ENCODE assay signal across 25 cellular contexts in the genomic region with DNA sequence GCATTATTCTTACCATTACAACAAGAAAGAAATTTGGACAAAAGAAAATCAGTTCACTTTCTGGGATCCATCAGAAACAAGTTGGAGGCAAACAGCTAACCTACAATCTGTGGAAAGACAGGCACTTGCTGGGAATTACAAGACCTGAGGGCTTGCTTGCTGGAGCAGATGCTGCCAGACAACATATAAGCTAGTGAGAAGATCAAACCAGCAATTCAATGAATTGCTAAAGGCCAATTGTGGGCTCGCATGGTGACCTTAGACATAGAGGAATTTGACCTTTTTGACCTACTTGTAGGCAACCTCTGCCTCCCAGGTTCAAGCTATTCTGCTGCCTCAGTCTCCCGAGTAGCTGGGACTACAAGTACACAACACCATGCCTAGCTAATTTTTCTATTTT.
"Had no signal": no experiment of that assay in that cellular context is flagged by ENCODE, and none has a peak within 500 bp of the region (broad histone marks: within the 10 kb centered on the region; RNA-seq: fewer than 3 reads in every experiment).

No MANE protein-coding gene starts in this region.

- H3K4me3 Mint-ChIP-seq: dendritic cell treated with granulocyte-macrophage colony-stimulating factor and Interleukin-4, amounts not matched to agents 40 ng/mL and 50 ng/mL, for 4 days; effector memory CD8-positive, alpha-beta T cell; endodermal cell had no signal

- H3K4me1 ChIP-seq: colonic mucosa, esophagus muscularis mucosa, esophagus squamous epithelium, foreskin keratinocyte, gastrocnemius medialis, gastroesophageal sphincter, heart left ventricle, heart right ventricle had no signal

- H3K9me3 ChIP-seq: colonic mucosa, gastrocnemius medialis had no signal

- H3K36me3 ChIP-seq: colonic mucosa, esophagus muscularis mucosa, esophagus squamous epithelium, gastrocnemius medialis, gastroesophageal sphincter, heart left ventricle, heart right ventricle had no signal

- DNase-seq: colonic mucosa; cortex of kidney; dermis blood vessel endothelial cell; dorsolateral prefrontal cortex; effector CD4-positive, alpha-beta T cell; effector CD8-positive, alpha-beta T cell; effector memory CD4-positive, alpha-beta T cell; effector memory CD8-positive, alpha-beta T cell; endodermal cell; erythroblast; esophagus squamous epithelium; foreskin fibroblast; foreskin keratinocyte; foreskin melanocyte; gastrocnemius medialis; head of caudate nucleus; heart left ventricle; heart right ventricle had no signal

- H3K9me3 Mint-ChIP-seq: endodermal cell had no signal

- ATAC-seq: effector memory CD8-positive, alpha-beta T cell; esophagus mucosa; foreskin keratinocyte; gastrocnemius medialis; gastroesophageal sphincter; heart left ventricle; heart right ventricle had no signal

- H3K27me3 Mint-ChIP-seq: dendritic cell treated with granulocyte-macrophage colony-stimulating factor and Interleukin-4, amounts not matched to agents 40 ng/mL and 50 ng/mL, for 4 days; effector memory CD8-positive, alpha-beta T cell had no signal

- H3K4me3 ChIP-seq: colonic mucosa, coronary artery, dorsolateral prefrontal cortex, esophagus muscularis mucosa, esophagus squamous epithelium, gastrocnemius medialis, gastroesophageal sphincter, heart left ventricle, heart right ventricle had no signal

- H3K27ac Mint-ChIP-seq: dendritic cell treated with granulocyte-macrophage colony-stimulating factor and Interleukin-4, amounts not matched to agents 40 ng/mL and 50 ng/mL, for 4 days; effector memory CD8-positive, alpha-beta T cell; endodermal cell had no signal

- H3K27ac ChIP-seq: colonic mucosa, coronary artery, dorsolateral prefrontal cortex, epithelial cell of prostate, esophagus muscularis mucosa, esophagus squamous epithelium, foreskin keratinocyte, gastrocnemius medialis, gastroesophageal sphincter, heart left ventricle, heart right ventricle had no signal

- FAIRE-seq: endothelial cell of umbilical vein had no signal

- H3K27me3 ChIP-seq: colonic mucosa, dorsolateral prefrontal cortex, esophagus muscularis mucosa, esophagus squamous epithelium, foreskin keratinocyte, gastrocnemius medialis, gastroesophageal sphincter, heart left ventricle, heart right ventricle had no signal
